Comparison of ENCODE assay signal across 8 cellular contexts in the genomic region with DNA sequence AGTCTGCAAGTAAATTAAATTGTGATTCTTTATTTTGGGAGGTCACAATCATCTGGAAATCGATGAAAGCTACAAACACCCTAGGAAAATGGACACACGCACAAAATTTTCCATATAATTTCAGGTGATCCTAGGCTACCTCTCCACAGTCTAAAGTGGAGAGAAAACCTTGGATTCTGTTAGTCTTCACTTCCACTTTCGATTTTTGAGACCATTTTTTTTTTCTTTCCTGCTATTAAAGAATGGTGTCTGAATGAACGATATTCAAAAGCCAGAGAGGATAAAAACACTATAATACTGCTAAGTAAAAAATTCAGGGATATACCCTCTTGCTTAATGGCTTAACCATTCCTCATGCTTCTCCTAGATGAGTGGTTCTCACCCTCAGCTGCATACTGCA. TPM values are rescaled to one million over a fixed set of nuclear protein-coding genes. Genes with fewer than 3 reads are reported as not detected.
DNase-seq lines count a peak whose midpoint lies in the region; ATAC-seq and TF ChIP-seq lines count a peak whose summit lies in the region.

No MANE protein-coding gene starts in this region.

- DNase-seq in activated CD4-positive, alpha-beta T cell treated with anti-CD3 and anti-CD28 coated beads, Interleukin-2, amount 10 ng/mL, durations not matched to agents 7 days and 5 days, result no peak
- no peak for DNase-seq in activated CD4-positive, alpha-beta T cell treated with anti-CD3 and anti-CD28 coated beads, Interleukin-2, amount 50 U/mL, for 4 hours
- no peak for DNase-seq in left lung
- DNase-seq in thyroid gland, result no peak
- no peak for DNase-seq in kidney glomerular epithelial cell (lab: John Stamatoyannopoulos, UW)
- DNase-seq in ureter (ENCODE audit: low spot score), result no peak
- no peak for DNase-seq in NCI-H1092 (lab: John Stamatoyannopoulos, UW)

- POLR2A ChIA-PET in activated CD4-positive, alpha-beta T cell treated with anti-CD3 and anti-CD28 coated beads, Interleukin-2, amount 10 ng/mL, durations not matched to agents 7 days and 5 days (lab: Charles Lee), result no interaction called here

- CTCF ChIA-PET in activated CD4-positive, alpha-beta T cell treated with anti-CD3 and anti-CD28 coated beads, Interleukin-2, amount 10 ng/mL, durations not matched to agents 7 days and 5 days (lab: Charles Lee), result interaction anchor here (0.6 to 0.9 kb wide), 3 partner anchors 22 to 635 kb away, joined by 3 to 5 read pairs (median 3); no protein-coding TSS in a partner anchor

- H3K27me3 ChIP-seq in left lung, result no peaks in the 10 kb centered on the region
- no peaks in the 10 kb centered on the region for H3K27me3 ChIP-seq in thyroid gland

- peaks cover 42 to 88% of the 10 kb centered on the region in 2 donors for H3K4me1 ChIP-seq in left lung
- peaks cover 42 to 51% of the 10 kb centered on the region in 2 donors for H3K4me1 ChIP-seq in thyroid gland

- peak overlapping the region; percentile 96 for H3K27ac Mint-ChIP-seq in activated CD4-positive, alpha-beta T cell treated with anti-CD3 and anti-CD28 coated beads, Interleukin-2, amount 10 ng/mL, durations not matched to agents 7 days and 5 days
- H3K27ac Mint-ChIP-seq in activated naive CD8-positive, alpha-beta T cell, result peak overlapping the region; percentile 92

- H3K4me1 Mint-ChIP-seq in activated CD4-positive, alpha-beta T cell treated with anti-CD3 and anti-CD28 coated beads, Interleukin-2, amount 10 ng/mL, durations not matched to agents 7 days and 5 days, result peaks cover 63% of the 10 kb centered on the region
- H3K4me1 Mint-ChIP-seq in activated naive CD8-positive, alpha-beta T cell (ENCODE audit: low read depth), result peaks cover 62% of the 10 kb centered on the region

- H3K36me3 Mint-ChIP-seq in activated CD4-positive, alpha-beta T cell treated with anti-CD3 and anti-CD28 coated beads, Interleukin-2, amount 10 ng/mL, durations not matched to agents 7 days and 5 days (ENCODE audit: low read depth), result peaks cover 13% of the 10 kb centered on the region
- no peaks in the 10 kb centered on the region for H3K36me3 Mint-ChIP-seq in activated naive CD8-positive, alpha-beta T cell

- no peak for TF ChIP-seq CTCF in left lung (IDR thresholded peaks at IDR 0.05)
- no peak for TF ChIP-seq CTCF in thyroid gland (IDR thresholded peaks at IDR 0.05)

- H3K27ac ChIP-seq in left lung, result peak overlapping the region; percentile 99 to 100
- H3K27ac ChIP-seq in thyroid gland, result peak overlapping the region; percentile 99 to 100 (median 100)

- H3K9me3 Mint-ChIP-seq in activated CD4-positive, alpha-beta T cell treated with anti-CD3 and anti-CD28 coated beads, Interleukin-2, amount 10 ng/mL, durations not matched to agents 7 days and 5 days, result no peaks in the 10 kb centered on the region
- no peaks in the 10 kb centered on the region for H3K9me3 Mint-ChIP-seq in activated naive CD8-positive, alpha-beta T cell (ENCODE audit: low read depth)

- intact Hi-C loops in left lung (cut with DNase I) (loop anchor here in 1 of 2 donors (10.0 kb wide), 1 partner anchor 169 kb away; no protein-coding TSS in a partner anchor), thyroid gland (cut with DNase I) (no loop called here)

- 27 to 30% methylated on average over 4 of the region's 4 CpGs for WGBS in thyroid gland, 2 donors

- peak overlapping the region; percentile 98 for H3K4me3 Mint-ChIP-seq in activated CD4-positive, alpha-beta T cell treated with anti-CD3 and anti-CD28 coated beads, Interleukin-2, amount 10 ng/mL, durations not matched to agents 7 days and 5 days
- peak overlapping the region; percentile 98 for H3K4me3 Mint-ChIP-seq in activated naive CD8-positive, alpha-beta T cell

- H3K9me3 ChIP-seq in left lung (no peaks in the 10 kb centered on the region), thyroid gland (no peaks in the 10 kb centered on the region)

- H3K36me3 ChIP-seq in left lung (no peaks in the 10 kb centered on the region), thyroid gland (no peaks in the 10 kb centered on the region)

- H3K4me3 ChIP-seq in left lung (peak overlapping the region; percentile 59 to 79), thyroid gland (replicated peaks in 1 of 3) (peak overlapping the region in 2 of 3 donors; percentile 68 to 74)

- H3K27me3 Mint-ChIP-seq in activated CD4-positive, alpha-beta T cell treated with anti-CD3 and anti-CD28 coated beads, Interleukin-2, amount 10 ng/mL, durations not matched to agents 7 days and 5 days, result no peaks in the 10 kb centered on the region
- H3K27me3 Mint-ChIP-seq in activated naive CD8-positive, alpha-beta T cell, result no peaks in the 10 kb centered on the region

- peak; percentile 0 for ATAC-seq in left lung

- TF ChIP-seq POLR2A in thyroid gland (IDR thresholded peaks at IDR 0.05), result no peak

RNA-seq across cellular contexts. Expression of a gene that starts 1.7 kb away (rescaled TPM):
- total RNA-seq in activated CD4-positive, alpha-beta T cell treated with anti-CD3 and anti-CD28 coated beads, Interleukin-2, amount 10 ng/mL, durations not matched to agents 7 days and 5 days, result 10 to 100 TPM; 34.3 to 38.6 TPM
- total RNA-seq in left lung, result 100 to 1,000 TPM in 1 of 2 donors, 10 to 100 TPM in 1; 95.3 to 121 TPM
- 100 to 1,000 TPM; 154 to 246 (median 212) TPM for total RNA-seq in thyroid gland
- total RNA-seq in ureter, result 110 TPM

RNA-seq across cellular contexts. Expression of a gene that starts 28.2 kb away (rescaled TPM):
- 10 to 100 TPM; 15.9 to 24.3 TPM for total RNA-seq in activated CD4-positive, alpha-beta T cell treated with anti-CD3 and anti-CD28 coated beads, Interleukin-2, amount 10 ng/mL, durations not matched to agents 7 days and 5 days
- total RNA-seq in left lung (10 to 100 TPM; 25.8 to 27.6 TPM), thyroid gland (10 to 100 TPM; 62.4 to 85.6 (median 73.2) TPM), ureter (42.7 TPM)

RNA-seq across cellular contexts. Expression of a gene that starts 49.4 kb away (rescaled TPM):
- 1 to 10 TPM in 1 of 2 experiments, under 1 TPM in 1; 0.82 to 1.0 TPM for total RNA-seq in activated CD4-positive, alpha-beta T cell treated with anti-CD3 and anti-CD28 coated beads, Interleukin-2, amount 10 ng/mL, durations not matched to agents 7 days and 5 days
- total RNA-seq in left lung (10 to 100 TPM in 1 of 2 donors, 1 to 10 TPM in 1; 9.0 to 20.8 TPM), thyroid gland (1 to 10 TPM; 2.0 to 7.5 (median 5.5) TPM), ureter (18.6 TPM)
